Comparison of ENCODE assay signal across 8 cellular contexts in the genomic region with DNA sequence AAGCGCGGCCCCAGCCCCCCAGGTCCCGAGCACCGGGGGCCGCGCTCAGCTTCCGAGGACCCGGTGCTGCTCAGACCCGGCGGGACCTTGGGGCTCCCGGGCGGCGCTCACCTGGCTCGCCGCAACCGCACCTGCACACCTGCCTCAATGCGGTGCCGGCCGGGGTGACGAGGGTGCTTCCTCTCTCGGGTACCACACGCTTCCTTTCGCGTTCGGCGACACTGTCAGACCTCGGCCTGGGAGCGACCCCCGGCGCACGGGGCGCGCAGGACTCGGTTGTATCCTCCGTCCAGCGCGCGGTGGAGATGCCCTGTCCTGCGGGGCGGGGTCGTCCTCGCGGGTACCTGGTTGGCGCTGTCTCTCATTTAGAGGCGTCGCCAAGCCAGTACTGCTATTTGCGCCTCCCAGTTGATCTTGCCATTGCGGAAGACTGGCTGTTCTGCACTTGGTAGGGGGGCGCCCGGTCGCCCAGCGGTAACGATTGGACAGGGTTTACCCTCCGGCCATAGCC. TPM values are rescaled to one million over a fixed set of nuclear protein-coding genes. Genes with fewer than 3 reads are reported as not detected.
A peak's percentile ranks its signal among the peaks of the same experiment; 100 is the strongest.
DNase-seq lines count a peak whose midpoint lies in the region; ATAC-seq and TF ChIP-seq lines count a peak whose summit lies in the region.

No MANE protein-coding gene starts in this region.

- H3K9me3 ChIP-seq in HUES64 (ENCODE audit: insufficient read depth, low read depth, low read length), result no peaks in the 10 kb centered on the region

- WGBS in HUES64, result 1% methylated on average over 54 of the region's 54 CpGs

- peaks cover 16% of the 10 kb centered on the region for H3K4me1 ChIP-seq in HUES64 (ENCODE audit: insufficient read depth, low read length)

- ATAC-seq in GM19328 (IDR thresholded peaks at IDR 0.05; ENCODE audit: unreplicated experiment), result peak; percentile 20
- peak; percentile 31 for ATAC-seq in left lobe of liver

- DNase-seq in AG04449 (ENCODE audit: low read depth, low spot score) (no peak), cerebellum (ENCODE audit: low spot score) (peak; percentile 24), left lobe of liver (ENCODE audit: low spot score) (peak; percentile 52), pons (ENCODE audit: low spot score) (no peak)

- no peaks in the 10 kb centered on the region for H3K27me3 Mint-ChIP-seq in stimulated activated naive CD8-positive, alpha-beta T cell treated with anti-CD3 and anti-CD28 coated beads, Interleukin-15, Interleukin-2, amounts not matched to agents 100 ng/mL and 50 ng/mL, for 24 hours

- H3K4me3 Mint-ChIP-seq in stimulated activated naive CD8-positive, alpha-beta T cell treated with anti-CD3 and anti-CD28 coated beads, Interleukin-15, Interleukin-2, amounts not matched to agents 100 ng/mL and 50 ng/mL, for 24 hours, result peak overlapping the region; percentile 84

- peaks cover 12% of the 10 kb centered on the region; the same call in 1 of the 2 replicates for H3K27me3 ChIP-seq in HUES64 (ENCODE audit: insufficient read depth, low read length)

- POLR2A ChIA-PET in AG04449 (lab: Yijun Ruan, JAX), result no interaction called here

- H3K27ac Mint-ChIP-seq in stimulated activated naive CD8-positive, alpha-beta T cell treated with anti-CD3 and anti-CD28 coated beads, Interleukin-15, Interleukin-2, amounts not matched to agents 100 ng/mL and 50 ng/mL, for 24 hours, result no peak overlapping the region

- H3K4me3 ChIP-seq in AG04449 (ENCODE audit: low read depth, low read length), result peak overlapping the region; percentile 73
- H3K4me3 ChIP-seq in HUES64 (ENCODE audit: low read length), result peak overlapping the region; percentile 73

- no peak overlapping the region for H3K27ac ChIP-seq in HUES64 (ENCODE audit: low read depth, low read length)
- H3K27ac ChIP-seq in VCaP, result peak overlapping the region; percentile 86

- no peaks in the 10 kb centered on the region for H3K36me3 ChIP-seq in HUES64 (ENCODE audit: insufficient read depth, low read length)

- no peaks in the 10 kb centered on the region for H3K9me3 Mint-ChIP-seq in stimulated activated naive CD8-positive, alpha-beta T cell treated with anti-CD3 and anti-CD28 coated beads, Interleukin-15, Interleukin-2, amounts not matched to agents 100 ng/mL and 50 ng/mL, for 24 hours

- no peak for TF ChIP-seq CTCF in AG04449 (IDR thresholded peaks at IDR 0.05; ENCODE audit: insufficient read depth, low read length, missing control alignments)
- TF ChIP-seq CTCF in VCaP (conservative IDR thresholded peaks at IDR 0.05), result no peak

- no peak overlapping the region for H3K9ac ChIP-seq in HUES64 (ENCODE audit: low read depth, low read length)

- CTCF ChIA-PET in AG04449 (lab: Yijun Ruan, JAX), result no interaction called here

- H3K36me3 Mint-ChIP-seq in stimulated activated naive CD8-positive, alpha-beta T cell treated with anti-CD3 and anti-CD28 coated beads, Interleukin-15, Interleukin-2, amounts not matched to agents 100 ng/mL and 50 ng/mL, for 24 hours (ENCODE audit: low read depth), result no peaks in the 10 kb centered on the region

- H3K4me1 Mint-ChIP-seq in stimulated activated naive CD8-positive, alpha-beta T cell treated with anti-CD3 and anti-CD28 coated beads, Interleukin-15, Interleukin-2, amounts not matched to agents 100 ng/mL and 50 ng/mL, for 24 hours (ENCODE audit: low read depth), result peaks cover 32% of the 10 kb centered on the region

RNA-seq across cellular contexts. Expression of gene PACS2, which starts 0.7 kb away (rescaled TPM):
- polyA plus RNA-seq in HUES64 (2013, experiment 1 of 2), result 28.8 TPM
- 32.9 TPM for polyA plus RNA-seq in HUES64 (2013, experiment 2 of 2)
- total RNA-seq in cerebellum (97.4 TPM), left lobe of liver (26.6 TPM)

RNA-seq across cellular contexts. Expression of gene BRF1, which starts 14.5 kb away (rescaled TPM):
- polyA plus RNA-seq in HUES64 (2013, experiment 1 of 2), result 11.6 TPM
- 17.1 TPM for polyA plus RNA-seq in HUES64 (2013, experiment 2 of 2)
- total RNA-seq in cerebellum (70.0 TPM), left lobe of liver (20.5 TPM)

Comparison
In these comparisons a context has a peak if more than half of its experiments do, and no peak if none do; other contexts are left out.
1. DNase-seq: peak in cerebellum (single experiment) and left lobe of liver (single experiment); none in AG04449 (single experiment) and pons (single experiment).